Comparison of ENCODE assay signal across 18 cellular contexts in genomic region chr19:30434797-30435594, GRCh38.
"Had no signal": no experiment of that assay in that cellular context is flagged by ENCODE, and none has a peak within 500 bp of the region (broad histone marks: within the 10 kb centered on the region; RNA-seq: fewer than 3 reads in every experiment).

No MANE protein-coding gene starts in this region.

- H3K79me2 ChIP-seq: hepatocyte, parathyroid adenoma had no signal

- FAIRE-seq: endothelial cell of umbilical vein, small intestine had no signal

- H3K4me2 ChIP-seq: hepatocyte had no signal

- H2AFZ ChIP-seq: hepatocyte, parathyroid adenoma had no signal

- ATAC-seq: foreskin keratinocyte, psoas muscle had no signal

- H3K27ac ChIP-seq: coronary artery, foreskin keratinocyte, hepatocyte, parathyroid adenoma, psoas muscle, stomach, thoracic aorta, transverse colon had no signal

- H3K27me3 ChIP-seq: foreskin keratinocyte, hepatocyte, transverse colon had no signal

- H3K4me1 ChIP-seq: foreskin keratinocyte, parathyroid adenoma, psoas muscle, stomach, transverse colon had no signal

- H3K36me3 ChIP-seq: stomach, thoracic aorta, transverse colon had no signal

- H3K4me3 ChIP-seq: coronary artery, hepatocyte, psoas muscle, stomach, thoracic aorta, transverse colon had no signal

- H3K9me3 ChIP-seq: psoas muscle, stomach, thoracic aorta, transverse colon had no signal

- H3K9ac ChIP-seq: parathyroid adenoma had no signal

- DNase-seq: effector CD4-positive, alpha-beta T cell; endodermal cell; erythroblast; foreskin keratinocyte; mesendoderm; naive B cell; psoas muscle; small intestine; stimulated activated CD4-positive, alpha-beta T cell treated with anti-CD3 and anti-CD28 coated beads, Interleukin-12 subunit alpha, Interleukin-12 subunit beta, amount 100 ng/mL, for 4 hours; stimulated activated naive CD4-positive, alpha-beta T cell; stomach; substantia nigra; transverse colon had no signal
